8 cellular contexts compared by ENCODE assay signal in genomic region chrX:115561605-115562491, GRCh38. TPM values are rescaled to one million over a fixed set of nuclear protein-coding genes. Genes with fewer than 3 reads are reported as not detected.
DNase-seq lines count a peak whose midpoint lies in the region; ATAC-seq and TF ChIP-seq lines count a peak whose summit lies in the region.

No MANE protein-coding gene starts in this region.

- no peak for TF ChIP-seq POLR2A in lower leg skin (IDR thresholded peaks at IDR 0.05)

- H3K4me1 Mint-ChIP-seq in T-helper 2 cell treated with Interferon-gamma antibody and Interleukin-4, amounts not matched to agents 5 μg/mL and 100 μg/mL, for 36 hours (ENCODE audit: low read depth): no peaks in the 10 kb centered on the region

- no peaks in the 10 kb centered on the region for H3K4me1 ChIP-seq in thymus (ENCODE audit: control insufficient read depth, insufficient read depth, low read length)

- ATAC-seq in HG03139 (IDR thresholded peaks at IDR 0.05; ENCODE audit: unreplicated experiment) (peak; percentile 8), HG03342 (IDR thresholded peaks at IDR 0.05; ENCODE audit: unreplicated experiment) (no peak)

- no peaks in the 10 kb centered on the region for H3K9me3 ChIP-seq in thymus (ENCODE audit: control insufficient read depth)

- no peaks in the 10 kb centered on the region for H3K36me3 ChIP-seq in thymus (ENCODE audit: control insufficient read depth, insufficient read depth)

- WGBS in lower leg skin, 2 donors: 2 to 3% methylated on average over 16 to 56 of the region's 56 CpGs
- WGBS in thymus: 2% methylated on average over 56 of the region's 56 CpGs

- peaks cover 27% of the 10 kb centered on the region for H3K27me3 Mint-ChIP-seq in T-helper 2 cell treated with Interferon-gamma antibody and Interleukin-4, amounts not matched to agents 5 μg/mL and 100 μg/mL, for 36 hours (ENCODE audit: low read depth)

- TF ChIP-seq CTCF in dorsolateral prefrontal cortex (IDR thresholded peaks at IDR 0.05 in 54 of 56, conservative IDR thresholded peaks at IDR 0.05 in 2 of 56; ENCODE audit: low read depth in 1 of 56, partially characterized antibody in 56 of 56) (no peak), lower leg skin (IDR thresholded peaks at IDR 0.05) (no peak)

- H3K4me3 ChIP-seq in dorsolateral prefrontal cortex (peak overlapping the region; percentile 42 to 81 (median 66)), lower leg skin (ENCODE audit: low read depth, poor library complexity, severe bottlenecking) (peak overlapping the region; percentile 47), thymus (ENCODE audit: low read length) (peak overlapping the region; percentile 44)

- H3K27me3 ChIP-seq in dorsolateral prefrontal cortex: peaks cover 0 to 98% (median 48%) of the 10 kb centered on the region in 45 donors
- no peaks in the 10 kb centered on the region for H3K27me3 ChIP-seq in thymus (ENCODE audit: control insufficient read depth, insufficient read depth)

- no peaks in the 10 kb centered on the region for H3K9me3 Mint-ChIP-seq in T-helper 2 cell treated with Interferon-gamma antibody and Interleukin-4, amounts not matched to agents 5 μg/mL and 100 μg/mL, for 36 hours

- H3K36me3 Mint-ChIP-seq in T-helper 2 cell treated with Interferon-gamma antibody and Interleukin-4, amounts not matched to agents 5 μg/mL and 100 μg/mL, for 36 hours (ENCODE audit: low read depth): no peaks in the 10 kb centered on the region

- DNase-seq in T-helper 2 cell treated with Interferon-gamma antibody and Interleukin-4, amounts not matched to agents 5 μg/mL and 100 μg/mL, for 36 hours (ENCODE audit: low spot score): no peak
- DNase-seq in T-helper 2 cell (no peak), OCI-M1 (lab: John Stamatoyannopoulos, UW) (peak; percentile 61), dorsolateral prefrontal cortex (peak in 6 of 10 donors; percentile 24 to 49 (median 35)), lower leg skin (ENCODE audit: low spot score in 2 of 2) (peak; percentile 39 to 91)

- no peak overlapping the region for H3K27ac Mint-ChIP-seq in T-helper 2 cell treated with Interferon-gamma antibody and Interleukin-4, amounts not matched to agents 5 μg/mL and 100 μg/mL, for 36 hours

- H3K27ac ChIP-seq in dorsolateral prefrontal cortex (peak overlapping the region in 58 of 59 donors; percentile 21 to 90 (median 82)), thymus (ENCODE audit: low read depth) (peak overlapping the region; percentile 58)

- intact Hi-C loops in dorsolateral prefrontal cortex (cut with DNase I) (loop anchor here (5.0 to 10.0 kb wide), 4 partner anchors 65 to 230 kb away; no protein-coding TSS in a partner anchor), lower leg skin (cut with DNase I; ENCODE audit: low total_unique reads) (no loop called here)

- H3K4me3 Mint-ChIP-seq in T-helper 2 cell treated with Interferon-gamma antibody and Interleukin-4, amounts not matched to agents 5 μg/mL and 100 μg/mL, for 36 hours: peak overlapping the region; percentile 76

RNA-seq across cellular contexts. Expression of gene PLS3, which starts 0.9 kb away (rescaled TPM):
- total RNA-seq in dorsolateral prefrontal cortex (10 to 100 TPM; 33.8 to 96.0 (median 55.8) TPM), lower leg skin (100 to 1,000 TPM; 129 to 202 (median 171) TPM)
- polyA plus RNA-seq in thymus: 65.3 TPM

Comparison
In these comparisons a context has a peak if more than half of its experiments do, and no peak if none do; other contexts are left out.
1. DNase-seq: peak in OCI-M1 (single experiment), dorsolateral prefrontal cortex (6 of 10) and lower leg skin (2 of 2); none in T-helper 2 cell treated with Interferon-gamma antibody and Interleukin-4, amounts not matched to agents 5 μg/mL and 100 μg/mL, for 36 hours (single experiment) and T-helper 2 cell (0 of 5).
2. Peak in every context shown above with its lines, with median percentiles within 50 percentile points of each other: H3K4me3 ChIP-seq.